In the genomic region with DNA sequence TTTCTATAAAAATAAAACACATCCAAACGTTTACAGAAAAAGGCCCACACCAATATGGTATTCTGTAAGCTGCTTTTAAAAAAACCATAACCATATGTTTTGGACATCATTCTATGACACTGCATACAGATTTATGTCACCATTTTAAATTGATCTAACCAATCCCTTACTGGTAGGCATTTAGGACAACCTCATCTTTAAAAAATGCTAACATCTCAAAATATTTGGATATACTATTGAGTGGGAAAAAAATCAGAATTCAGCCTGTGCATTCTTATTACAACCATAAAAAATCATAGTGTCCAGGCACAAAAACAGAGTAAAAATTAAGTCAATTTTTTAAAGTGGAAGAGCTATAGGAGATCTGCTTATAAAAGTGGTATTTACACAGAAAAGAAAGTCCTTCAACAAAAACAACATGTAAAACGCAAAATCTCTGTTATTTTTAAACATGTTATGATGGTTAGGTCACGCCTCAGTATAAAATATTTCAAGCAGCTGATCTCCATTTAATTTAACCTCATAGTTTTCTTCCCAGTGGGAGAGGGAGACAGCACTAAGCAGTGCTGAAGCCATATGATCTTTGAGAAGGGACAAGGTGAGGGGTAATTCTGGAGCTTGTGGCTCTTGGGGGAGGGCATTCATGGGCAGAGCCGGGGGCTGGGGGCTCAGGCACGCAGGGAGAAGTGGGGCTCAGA, we compare ENCODE assay signal across 1 cellular context.
TF ChIP-seq lines count a peak whose summit lies in the region.

No MANE protein-coding gene starts in this region.

TF ChIP-seq in IMR-90, 13 proteins besides CTCF, POLR2A, EP300 and RAD21:
- TF ChIP-seq CHD1 (IDR thresholded peaks at IDR 0.05; ENCODE audit: low read depth, low read length) (no peak), FOS (IDR thresholded peaks at IDR 0.05; ENCODE audit: low read depth, low read length) (no peak), BHLHE40 (IDR thresholded peaks at IDR 0.05; ENCODE audit: low read depth, low read length) (no peak), MXI1 (IDR thresholded peaks at IDR 0.05; ENCODE audit: borderline replicate concordance, low read depth, low read length) (no peak), MAFK (IDR thresholded peaks at IDR 0.05; ENCODE audit: low read depth, low read length) (0 out of 2 replicates have a peak, but pooled peaks have one; percentile 14), RFX5 (IDR thresholded peaks at IDR 0.05; ENCODE audit: low read depth, low read length) (no peak)
- TF ChIP-seq, protein P1, sequence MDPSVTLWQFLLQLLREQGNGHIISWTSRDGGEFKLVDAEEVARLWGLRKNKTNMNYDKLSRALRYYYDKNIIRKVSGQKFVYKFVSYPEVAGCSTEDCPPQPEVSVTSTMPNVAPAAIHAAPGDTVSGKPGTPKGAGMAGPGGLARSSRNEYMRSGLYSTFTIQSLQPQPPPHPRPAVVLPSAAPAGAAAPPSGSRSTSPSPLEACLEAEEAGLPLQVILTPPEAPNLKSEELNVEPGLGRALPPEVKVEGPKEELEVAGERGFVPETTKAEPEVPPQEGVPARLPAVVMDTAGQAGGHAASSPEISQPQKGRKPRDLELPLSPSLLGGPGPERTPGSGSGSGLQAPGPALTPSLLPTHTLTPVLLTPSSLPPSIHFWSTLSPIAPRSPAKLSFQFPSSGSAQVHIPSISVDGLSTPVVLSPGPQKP (IDR thresholded peaks at IDR 0.05; ENCODE audit: borderline replicate concordance, low read depth, low read length) = no peak
TF ChIP-seq in IMR-90: peak in this region for 1.
